Comparison of ENCODE assay signal across 11 cellular contexts in the genomic region with DNA sequence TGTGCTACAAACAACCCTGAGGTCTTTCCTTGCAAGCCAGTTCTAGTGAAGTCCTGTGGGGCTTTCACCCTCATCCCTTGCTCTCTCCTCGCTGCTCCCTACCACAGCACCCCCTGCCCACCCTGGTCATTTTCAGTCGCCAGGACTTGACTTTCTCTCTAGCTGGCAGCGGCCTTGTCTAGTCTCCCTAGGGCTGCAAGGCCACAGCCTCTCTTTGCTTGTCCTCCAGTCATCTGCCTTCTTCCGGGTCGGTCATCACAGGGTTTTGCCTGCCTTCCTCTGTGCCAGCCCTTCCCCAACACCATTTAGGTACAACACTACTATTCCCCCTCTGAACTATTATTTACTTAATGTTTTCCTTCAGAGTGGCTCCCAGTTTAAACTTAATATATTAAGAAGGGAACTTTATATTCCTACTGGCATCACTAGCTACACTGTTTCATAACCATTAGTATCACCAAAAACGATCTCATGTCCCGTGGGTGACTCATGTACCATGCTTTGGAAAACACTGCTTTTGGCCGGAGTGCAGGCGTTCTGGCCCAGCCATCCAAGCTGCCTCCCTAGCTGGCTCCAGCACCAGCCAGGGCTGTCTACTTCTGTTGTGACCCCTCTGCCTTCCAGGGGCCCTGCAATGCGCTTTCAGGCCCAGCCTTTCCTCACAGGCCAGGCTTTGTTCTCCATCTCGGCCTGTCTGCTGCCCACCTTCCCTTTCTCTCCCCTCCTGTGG.
A peak's percentile ranks its signal among the peaks of the same experiment; 100 is the strongest.
DNase-seq lines count a peak whose midpoint lies in the region; ATAC-seq and TF ChIP-seq lines count a peak whose summit lies in the region.
"Had no signal": no experiment of that assay in that cellular context is flagged by ENCODE, and none has a peak within 500 bp of the region (broad histone marks: within the 10 kb centered on the region; RNA-seq: fewer than 3 reads in every experiment).

No MANE protein-coding gene starts in this region.

- H3K9me3 ChIP-seq in RWPE2 (ENCODE audit: severe bottlenecking): no peaks in the 10 kb centered on the region

- ATAC-seq in RWPE2 (ENCODE audit: low read depth) (peak; percentile 37; the same call in 2 of the 3 replicates), HG03439 (IDR thresholded peaks at IDR 0.05; ENCODE audit: unreplicated experiment) (no peak), HG02571 (IDR thresholded peaks at IDR 0.05; ENCODE audit: unreplicated experiment) (no peak)

- peaks cover 8% of the 10 kb centered on the region for H3K4me1 ChIP-seq in RWPE2 (ENCODE audit: insufficient read depth, poor library complexity, severe bottlenecking)

- peaks cover 9% of the 10 kb centered on the region; the same call in 1 of the 2 replicates for H3K36me3 ChIP-seq in RWPE2 (ENCODE audit: low read depth)

- no peak overlapping the region for H3K27ac ChIP-seq in RWPE2 (ENCODE audit: poor library complexity, severe bottlenecking)
- H3K27ac ChIP-seq: epithelial cell of prostate, SK-N-MC had no signal

- TF ChIP-seq CTCF in AG10803 (conservative IDR thresholded peaks at IDR 0.05; ENCODE audit: low read length): no peak
- no peak for TF ChIP-seq CTCF in RWPE2 (IDR thresholded peaks at IDR 0.05; ENCODE audit: poor library complexity, severe bottlenecking)
- TF ChIP-seq CTCF in fibroblast of mammary gland (conservative IDR thresholded peaks at IDR 0.05; ENCODE audit: control insufficient read depth, insufficient read depth, low read depth, low read length): no peak
- no peak for TF ChIP-seq CTCF in retinal pigment epithelial cell (conservative IDR thresholded peaks at IDR 0.05; ENCODE audit: low read depth, low read length)

- DNase-seq in AG10803 (ENCODE audit: low read depth) (peak; percentile 85), RWPE2 (ENCODE audit: low spot score) (no peak), fibroblast of mammary gland (ENCODE audit: low read depth) (peak; percentile 90), retinal pigment epithelial cell (ENCODE audit: low read depth) (peak; percentile 43), AML-193 (lab: John Stamatoyannopoulos, UW) (no peak)
- DNase-seq in stimulated activated CD4-positive, alpha-beta T cell treated with anti-CD3 and anti-CD28 coated beads, Interleukin-4, amount 100 ng/mL, for 4 hours: no peak
- DNase-seq: NCI-H526 treated with DMSO at 0.1 percent for 48 hours had no signal

- H3K4me3 ChIP-seq in AG10803 (ENCODE audit: low read length): no peak overlapping the region
- H3K4me3 ChIP-seq in RWPE2 (ENCODE audit: severe bottlenecking): no peak overlapping the region
- no peak overlapping the region for H3K4me3 ChIP-seq in fibroblast of mammary gland (ENCODE audit: control insufficient read depth, low read depth, low read length)
- H3K4me3 ChIP-seq in retinal pigment epithelial cell (ENCODE audit: low read length): no peak overlapping the region
- H3K4me3 ChIP-seq: SK-N-MC had no signal

- no peaks in the 10 kb centered on the region for H3K27me3 ChIP-seq in RWPE2 (ENCODE audit: insufficient read depth, poor library complexity, severe bottlenecking)

Comparison
In these comparisons a context has a peak if more than half of its experiments do, and no peak if none do; other contexts are left out.
1. DNase-seq: peak in AG10803 (single experiment), fibroblast of mammary gland (single experiment) and retinal pigment epithelial cell (single experiment); none in RWPE2 (single experiment), stimulated activated CD4-positive, alpha-beta T cell treated with anti-CD3 and anti-CD28 coated beads, Interleukin-4, amount 100 ng/mL, for 4 hours (0 of 2) and AML-193 (0 of 2).